In the genomic region with DNA sequence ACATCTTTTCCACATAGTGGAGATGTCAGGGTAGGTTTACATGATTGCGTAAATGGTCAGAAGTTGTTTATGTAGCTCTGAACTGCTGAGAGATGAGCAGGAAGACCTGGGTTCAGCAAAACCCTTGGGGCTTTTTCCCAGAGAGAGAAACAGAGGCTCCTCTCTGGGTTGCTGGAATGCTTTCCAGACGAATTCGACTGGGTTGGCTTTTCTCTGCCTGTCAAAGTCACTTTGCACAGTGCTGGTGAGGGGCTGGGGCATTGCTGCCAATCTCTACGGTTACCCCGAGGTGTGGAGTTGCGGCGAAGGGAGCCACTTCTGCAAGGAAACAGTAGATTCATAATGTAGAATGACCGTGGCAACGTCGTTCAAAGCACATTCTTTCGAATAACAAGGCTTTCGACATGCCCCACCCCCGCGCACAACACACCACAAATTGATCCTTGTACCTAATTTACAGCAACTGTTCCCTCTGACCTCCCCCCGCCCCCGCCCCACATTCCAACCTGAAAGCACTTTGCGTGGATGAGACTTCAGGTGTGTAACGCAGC, we compare ENCODE assay signal across 12 cellular contexts. TPM values are rescaled to one million over a fixed set of nuclear protein-coding genes. Genes with fewer than 3 reads are reported as not detected.
DNase-seq lines count a peak whose midpoint lies in the region; ATAC-seq and TF ChIP-seq lines count a peak whose summit lies in the region.
"Had no signal": no experiment of that assay in that cellular context is flagged by ENCODE, and none has a peak within 500 bp of the region (broad histone marks: within the 10 kb centered on the region; RNA-seq: fewer than 3 reads in every experiment).

No MANE protein-coding gene starts in this region.

- DNase-seq in heart left ventricle, result no peak
- DNase-seq in Right ventricle myocardium superior, result no peak
- no peak for DNase-seq in neural crest cell (ENCODE audit: low read depth, low spot score)
- DNase-seq in activated CD8-positive, alpha-beta T cell treated with anti-CD3 and anti-CD28 coated beads for 36 hours, result no peak
- no peak for DNase-seq in effector CD4-positive, alpha-beta T cell
- DNase-seq: HFFc6 had no signal

- H3K4me3 ChIP-seq in heart left ventricle, result peak overlapping the region in 7 of 12 donors; percentile 34 to 58 (median 49)
- peak overlapping the region; percentile 54 for H3K4me3 ChIP-seq in endocrine pancreas (ENCODE audit: control insufficient read depth, insufficient read depth, low read length)

- 7 to 20% (median 10%) methylated on average over 14 to 18 of the region's 18 CpGs for WGBS in heart left ventricle, 4 donors

- H3K27ac Mint-ChIP-seq in neural crest cell (ENCODE audit: unreplicated experiment), result no peak overlapping the region
- no peak overlapping the region for H3K27ac Mint-ChIP-seq in activated CD8-positive, alpha-beta T cell treated with anti-CD3 and anti-CD28 coated beads for 36 hours
- H3K27ac Mint-ChIP-seq: HFFc6, IgD-negative memory B cell had no signal

- peak overlapping the region; percentile 80 for H3K4me3 Mint-ChIP-seq in neural crest cell
- no peak overlapping the region for H3K4me3 Mint-ChIP-seq in activated CD8-positive, alpha-beta T cell treated with anti-CD3 and anti-CD28 coated beads for 36 hours
- H3K4me3 Mint-ChIP-seq: HFFc6 had no signal

- POLR2A ChIA-PET in activated CD8-positive, alpha-beta T cell treated with anti-CD3 and anti-CD28 coated beads for 36 hours (lab: Charles Lee), result no interaction called here

- peaks cover 93% of the 10 kb centered on the region for H3K27me3 Mint-ChIP-seq in neural crest cell (ENCODE audit: low read depth)
- H3K27me3 Mint-ChIP-seq in activated CD8-positive, alpha-beta T cell treated with anti-CD3 and anti-CD28 coated beads for 36 hours, result peaks cover 48% of the 10 kb centered on the region

- H3K36me3 Mint-ChIP-seq in neural crest cell (ENCODE audit: low read depth), result no peaks in the 10 kb centered on the region
- H3K36me3 Mint-ChIP-seq in activated CD8-positive, alpha-beta T cell treated with anti-CD3 and anti-CD28 coated beads for 36 hours (ENCODE audit: low read depth), result no peaks in the 10 kb centered on the region
- H3K36me3 Mint-ChIP-seq: IgD-negative memory B cell had no signal

- no peaks in the 10 kb centered on the region for H3K36me3 ChIP-seq in heart left ventricle
- H3K36me3 ChIP-seq in endocrine pancreas (ENCODE audit: control insufficient read depth, insufficient read depth, low read length), result no peaks in the 10 kb centered on the region
- H3K36me3 ChIP-seq: prostate gland had no signal

- intact Hi-C loops in heart left ventricle (cut with DNase I) (no loop called here), Right ventricle myocardium superior (cut with DNase I) (no loop called here)
- intact Hi-C loops in activated CD8-positive, alpha-beta T cell treated with anti-CD3 and anti-CD28 coated beads for 36 hours (cut with micrococcal nuclease), result no loop called here

- H3K4me1 ChIP-seq in heart left ventricle (peaks cover 0 to 19% (median 0%) of the 10 kb centered on the region in 12 donors), endocrine pancreas (ENCODE audit: control insufficient read depth, insufficient read depth, low read length) (peaks cover 4% of the 10 kb centered on the region)
- H3K4me1 ChIP-seq: prostate gland had no signal

- peaks cover 3% of the 10 kb centered on the region for H3K9me3 Mint-ChIP-seq in neural crest cell
- H3K9me3 Mint-ChIP-seq in activated CD8-positive, alpha-beta T cell treated with anti-CD3 and anti-CD28 coated beads for 36 hours, result no peaks in the 10 kb centered on the region

- H3K27ac ChIP-seq in heart left ventricle, result no peak overlapping the region
- H3K27ac ChIP-seq: C4-2B, prostate gland had no signal

- H3K9ac ChIP-seq in endocrine pancreas (ENCODE audit: control insufficient read depth, insufficient read depth, low read length), result peak overlapping the region; percentile 81

- no peak for TF ChIP-seq POLR2A in heart left ventricle (IDR thresholded peaks at IDR 0.05)

- CTCF ChIA-PET in activated CD8-positive, alpha-beta T cell treated with anti-CD3 and anti-CD28 coated beads for 36 hours (lab: Charles Lee), result no interaction called here

- H3K9me3 ChIP-seq in heart left ventricle (no peaks in the 10 kb centered on the region), endocrine pancreas (ENCODE audit: control insufficient read depth, low read length) (no peaks in the 10 kb centered on the region)
- H3K9me3 ChIP-seq: prostate gland had no signal

- peaks cover 5 to 75% (median 50%) of the 10 kb centered on the region in 9 donors for H3K27me3 ChIP-seq in heart left ventricle
- no peaks in the 10 kb centered on the region for H3K27me3 ChIP-seq in endocrine pancreas (ENCODE audit: control insufficient read depth, insufficient read depth, low read length)

- H3K4me1 Mint-ChIP-seq in neural crest cell, result peaks cover 13% of the 10 kb centered on the region
- H3K4me1 Mint-ChIP-seq in activated CD8-positive, alpha-beta T cell treated with anti-CD3 and anti-CD28 coated beads for 36 hours (ENCODE audit: low read depth), result peaks cover 4% of the 10 kb centered on the region

- ATAC-seq in heart left ventricle (peak in 2 of 4 donors; percentile 30 to 41), Right ventricle myocardium superior (ENCODE audit: poor library complexity) (no peak), GM21367 (IDR thresholded peaks at IDR 0.05; ENCODE audit: unreplicated experiment) (no peak), GM18498 (IDR thresholded peaks at IDR 0.05; ENCODE audit: unreplicated experiment) (no peak)
- ATAC-seq in activated CD8-positive, alpha-beta T cell treated with anti-CD3 and anti-CD28 coated beads for 36 hours, result no peak

- TF ChIP-seq CTCF in heart left ventricle (IDR thresholded peaks at IDR 0.05) (no peak), neural crest cell (conservative IDR thresholded peaks at IDR 0.05) (no peak)
- TF ChIP-seq CTCF in activated CD8-positive, alpha-beta T cell treated with anti-CD3 and anti-CD28 coated beads for 36 hours (IDR thresholded peaks at IDR 0.05), result no peak

RNA-seq across cellular contexts. Expression of a gene that starts 0.9 kb away (rescaled TPM):
- total RNA-seq in heart left ventricle, result 1 to 10 TPM in 6 of 9 donors, under 1 TPM in 3; 0.65 to 6.7 (median 1.6) TPM
- polyA plus RNA-seq in heart left ventricle, result under 1 TPM; 0.30 to 0.80 TPM
- total RNA-seq in Right ventricle myocardium superior, result 2.6 TPM
- total RNA-seq in neural crest cell, result 2.9 and 4.3 TPM in 2 replicates
- total RNA-seq in activated CD8-positive, alpha-beta T cell treated with anti-CD3 and anti-CD28 coated beads for 36 hours, result not detected
- total RNA-seq: HFFc6 had no signal
- polyA plus RNA-seq: IgD-negative memory B cell had no signal
